ENCODE assay signal across 12 cellular contexts in the genomic region with DNA sequence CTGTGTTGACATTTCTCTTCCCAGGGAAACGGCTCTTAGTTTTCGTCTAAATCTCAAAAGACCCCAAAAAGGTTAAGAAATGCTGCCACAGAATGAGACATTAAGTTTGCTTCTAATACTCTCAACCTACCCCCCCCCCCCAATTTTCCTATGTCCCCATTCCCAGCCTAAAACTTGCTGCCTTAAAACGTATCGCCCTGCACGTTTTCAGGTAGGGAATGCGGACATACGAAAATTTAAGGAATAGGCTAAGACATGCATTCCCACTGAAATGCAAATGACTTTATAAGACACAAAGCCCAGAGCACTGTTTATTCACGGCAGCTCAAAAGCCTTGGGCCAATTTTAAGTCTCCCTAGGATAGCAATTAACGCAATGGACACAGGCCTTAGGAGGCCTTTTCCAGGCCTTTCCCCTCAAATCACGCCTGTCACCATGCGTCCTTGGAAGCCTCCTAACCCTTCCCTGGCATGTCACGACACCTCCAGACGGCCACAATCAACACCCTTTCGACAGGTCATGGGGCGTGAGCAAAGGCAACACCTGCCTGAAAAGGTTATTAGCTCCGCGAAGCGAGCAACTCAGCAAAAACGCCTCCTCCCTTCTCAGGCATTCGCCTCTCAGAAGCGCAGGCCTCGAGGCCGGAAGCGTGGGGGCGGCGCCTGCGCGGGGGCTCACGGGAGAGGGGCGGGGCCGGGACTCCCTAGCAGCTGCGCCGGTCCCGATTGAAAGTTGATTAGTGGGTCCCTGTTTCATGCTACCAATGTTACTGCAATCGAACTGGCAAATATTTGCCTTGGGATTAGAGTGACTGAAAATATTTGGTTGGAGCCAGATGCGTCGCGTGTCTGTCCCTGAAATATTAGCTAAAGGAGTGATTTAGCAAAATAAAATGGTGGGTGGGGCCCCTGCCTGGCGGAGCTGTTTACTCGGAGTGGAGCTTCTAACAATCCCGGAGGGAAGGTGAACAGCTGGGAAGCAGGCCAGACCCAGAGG. TPM values are rescaled to one million over a fixed set of nuclear protein-coding genes. Genes with fewer than 3 reads are reported as not detected.
DNase-seq lines count a peak whose midpoint lies in the region; ATAC-seq and TF ChIP-seq lines count a peak whose summit lies in the region.
"Had no signal": no experiment of that assay in that cellular context is flagged by ENCODE, and none has a peak within 500 bp of the region (broad histone marks: within the 10 kb centered on the region; RNA-seq: fewer than 3 reads in every experiment).

No MANE protein-coding gene starts in this region.

- peak overlapping the region; percentile 53 for H3K4me3 Mint-ChIP-seq in endodermal cell
- H3K4me3 Mint-ChIP-seq: naive thymus-derived CD4-positive, alpha-beta T cell had no signal

- 79 to 81% methylated on average over 25 to 41 of the region's 41 CpGs for WGBS in endodermal cell (ENCODE audit: insufficient coverage in 1 of 2, insufficient read length in 1 of 2), 2 experiments
- WGBS in tibial nerve, 2 donors = 72 to 81% methylated on average over 41 of the region's 41 CpGs

- DNase-seq in DMS53 (lab: John Stamatoyannopoulos, UW) = peak; percentile 99
- peak; percentile 93 for DNase-seq in NCI-H2171 treated with DMSO at 0.1 percent for 48 hours (lab: John Stamatoyannopoulos, UW)
- DNase-seq in endodermal cell = peak; percentile 90
- DNase-seq in tibial nerve (ENCODE audit: low spot score in 2 of 2) = no peak
- no peak for DNase-seq in NCI-H82 treated with DMSO at 0.1 percent for 48 hours (lab: John Stamatoyannopoulos, UW; ENCODE audit: unreplicated experiment)
- no peak for DNase-seq in activated CD4-positive, alpha-beta T cell treated with anti-CD3 and anti-CD28 coated beads, Interleukin-2, amount 50 U/mL, for 48 hours
- DNase-seq: activated CD4-positive, alpha-beta T cell treated with anti-CD3 and anti-CD28 coated beads for 1 hour; activated effector memory CD4-positive, alpha-beta T cell treated with anti-CD3 and anti-CD28 coated beads, Interleukin-2, amount 50 U/mL, for 16 hours; hippocampal formation; naive thymus-derived CD4-positive, alpha-beta T cell had no signal

- peaks cover 12% of the 10 kb centered on the region for H3K9me3 Mint-ChIP-seq in endodermal cell

- H3K27me3 ChIP-seq in endodermal cell (ENCODE audit: control insufficient read depth, insufficient read depth, low read length, poor library complexity, severe bottlenecking) (no peaks in the 10 kb centered on the region), mucosa of stomach (ENCODE audit: control insufficient read depth, insufficient read depth, low read length) (no peaks in the 10 kb centered on the region), tibial nerve (no peaks in the 10 kb centered on the region)

- H3K4me1 ChIP-seq in endodermal cell (ENCODE audit: control insufficient read depth, insufficient read depth, low read length) (peaks cover under 1% of the 10 kb centered on the region), mucosa of stomach (ENCODE audit: control insufficient read depth, insufficient read depth, low read length) (no peaks in the 10 kb centered on the region), tibial nerve (no peaks in the 10 kb centered on the region)

- H3K9me3 ChIP-seq in endodermal cell (ENCODE audit: control insufficient read depth, low read length) (peaks cover 4% of the 10 kb centered on the region), mucosa of stomach (ENCODE audit: control insufficient read depth, low read length) (no peaks in the 10 kb centered on the region), tibial nerve (peaks cover 0 to 4% (median 0%) of the 10 kb centered on the region in 4 donors)

- H3K36me3 ChIP-seq in endodermal cell (ENCODE audit: control insufficient read depth, insufficient read depth, low read length) (no peaks in the 10 kb centered on the region), mucosa of stomach (ENCODE audit: control insufficient read depth, insufficient read depth, low read length) (no peaks in the 10 kb centered on the region), tibial nerve (no peaks in the 10 kb centered on the region)

- TF ChIP-seq CTCF in endodermal cell (conservative IDR thresholded peaks at IDR 0.05) (no peak), tibial nerve (IDR thresholded peaks at IDR 0.05) (no peak)

- peaks cover 12% of the 10 kb centered on the region for H3K4me1 Mint-ChIP-seq in endodermal cell

- H3K9ac ChIP-seq in endodermal cell (ENCODE audit: extremely low read depth, low read length, poor library complexity, severe bottlenecking) (no peak overlapping the region), mucosa of stomach (ENCODE audit: low read length) (no peak overlapping the region)

- no peaks in the 10 kb centered on the region for H3K36me3 Mint-ChIP-seq in endodermal cell (ENCODE audit: low read depth)
- H3K36me3 Mint-ChIP-seq: naive thymus-derived CD4-positive, alpha-beta T cell had no signal

- H3K27ac Mint-ChIP-seq in endodermal cell = peak overlapping the region; percentile 88
- H3K27ac Mint-ChIP-seq: naive thymus-derived CD4-positive, alpha-beta T cell had no signal

- TF ChIP-seq EP300 in tibial nerve (IDR thresholded peaks at IDR 0.05) = no peak

- ATAC-seq in HG02610 (IDR thresholded peaks at IDR 0.05; ENCODE audit: unreplicated experiment) = no peak
- ATAC-seq: naive thymus-derived CD4-positive, alpha-beta T cell had no signal

- H3K27me3 Mint-ChIP-seq in endodermal cell (ENCODE audit: insufficient read depth) = peaks cover 4% of the 10 kb centered on the region

- H3K27ac ChIP-seq in endodermal cell (ENCODE audit: low read depth, low read length) = peak overlapping the region; percentile 69
- no peak overlapping the region for H3K27ac ChIP-seq in tibial nerve

- H3K4me3 ChIP-seq in endodermal cell (ENCODE audit: low read length) (no peak overlapping the region), mucosa of stomach (ENCODE audit: low read length) (peak overlapping the region; percentile 1), tibial nerve (no peak overlapping the region)

- TF ChIP-seq POLR2A in tibial nerve (IDR thresholded peaks at IDR 0.05) = no peak

RNA-seq across cellular contexts. Expression of gene GFI1, which starts 45.1 kb away (rescaled TPM):
- total RNA-seq in endodermal cell = under 1 TPM; 0.20 to 0.24 TPM
- polyA plus RNA-seq in endodermal cell (2013, experiment 1 of 2) = 0.32 TPM
- polyA plus RNA-seq in endodermal cell (2013, experiment 2 of 2) = 0.21 TPM
- total RNA-seq in tibial nerve = 1 to 10 TPM in 3 of 4 donors, under 1 TPM in 1; 0.30 to 1.3 (median 1.1) TPM

Comparison
In these comparisons a context has a peak if more than half of its experiments do, and no peak if none do; other contexts are left out.
1. DNase-seq: peak in DMS53 (single experiment), NCI-H2171 treated with DMSO at 0.1 percent for 48 hours (single experiment) and endodermal cell (single experiment); none in tibial nerve (0 of 2), NCI-H82 treated with DMSO at 0.1 percent for 48 hours (single experiment) and activated CD4-positive, alpha-beta T cell treated with anti-CD3 and anti-CD28 coated beads, Interleukin-2, amount 50 U/mL, for 48 hours (0 of 2).